Comparison of ENCODE assay signal across 4 cellular contexts in the genomic region with DNA sequence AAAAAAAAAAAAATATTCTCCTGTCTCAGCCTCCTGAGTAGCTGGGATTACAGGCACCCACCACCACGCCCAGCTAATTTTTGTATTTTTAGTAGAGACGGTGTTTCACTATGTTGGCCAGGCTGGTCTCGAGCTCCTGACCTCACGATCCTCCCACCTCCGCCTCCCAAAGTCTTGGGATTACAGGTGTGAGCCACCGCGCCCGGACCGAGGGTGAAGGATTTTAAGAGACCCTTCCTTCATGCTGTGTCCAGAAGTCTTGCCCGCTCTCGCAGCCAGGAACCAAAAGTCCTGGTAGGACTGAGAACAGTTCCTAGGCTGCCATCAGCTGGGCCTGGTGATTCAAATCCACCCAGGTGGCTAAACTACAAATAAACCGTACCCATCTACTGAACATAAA. TPM values are rescaled to one million over a fixed set of nuclear protein-coding genes. Genes with fewer than 3 reads are reported as not detected.
"Had no signal": no experiment of that assay in that cellular context is flagged by ENCODE, and none has a peak within 500 bp of the region (broad histone marks: within the 10 kb centered on the region; RNA-seq: fewer than 3 reads in every experiment).

No MANE protein-coding gene starts in this region.

RNA-seq across cellular contexts. Expression of gene ATG9B, which starts 12.7 kb away (rescaled TPM):
- total RNA-seq: body of pancreas, liver, urinary bladder had no signal

RNA-seq across cellular contexts. Expression of gene NOS3, which starts 20.8 kb away (rescaled TPM):
- total RNA-seq: SK-MEL-5 had no signal
